Comparison of ENCODE assay signal across 16 cellular contexts in genomic region chr5:169299146-169299545, GRCh38. TPM values are rescaled to one million over a fixed set of nuclear protein-coding genes. Genes with fewer than 3 reads are reported as not detected.
A peak's percentile ranks its signal among the peaks of the same experiment; 100 is the strongest.
DNase-seq lines count a peak whose midpoint lies in the region; ATAC-seq and TF ChIP-seq lines count a peak whose summit lies in the region.
"Had no signal": no experiment of that assay in that cellular context is flagged by ENCODE, and none has a peak within 500 bp of the region (broad histone marks: within the 10 kb centered on the region; RNA-seq: fewer than 3 reads in every experiment).

No MANE protein-coding gene starts in this region.

- peak overlapping the region in 5 of 59 donors; percentile 18 to 76 (median 64) for H3K27ac ChIP-seq in dorsolateral prefrontal cortex
- no peak overlapping the region for H3K27ac ChIP-seq in mucosa of rectum (ENCODE audit: low read depth in 2 of 2, low read length in 2 of 2)
- peak overlapping the region in 1 of 2 donors; percentile 56 for H3K27ac ChIP-seq in thoracic aorta

- no peak overlapping the region for H3K9ac ChIP-seq in mucosa of rectum (ENCODE audit: low read depth in 1 of 2, low read length in 2 of 2)

- no peaks in the 10 kb centered on the region for H3K36me3 ChIP-seq in mucosa of rectum (ENCODE audit: control insufficient read depth in 2 of 2, insufficient read depth in 2 of 2, low read length in 2 of 2)
- no peaks in the 10 kb centered on the region for H3K36me3 ChIP-seq in thoracic aorta

- no peak for ATAC-seq in thoracic aorta (ENCODE audit: insufficient number of reproducible peaks, low FRiP score, low read depth)
- ATAC-seq: activated CD8-positive, alpha-beta memory T cell treated with anti-CD3 and anti-CD28 coated beads, Interleukin-2, amount 10 ng/mL, durations not matched to agents 7 days and 5 days had no signal

- H3K4me3 Mint-ChIP-seq in activated naive CD8-positive, alpha-beta T cell treated with anti-CD3 and anti-CD28 coated beads for 36 hours = no peak overlapping the region
- H3K4me3 Mint-ChIP-seq in CD14-positive monocyte = peak overlapping the region in 1 of 2 donors; percentile 82
- H3K4me3 Mint-ChIP-seq: activated CD8-positive, alpha-beta memory T cell treated with anti-CD3 and anti-CD28 coated beads, Interleukin-2, amount 10 ng/mL, durations not matched to agents 7 days and 5 days; activated naive CD8-positive, alpha-beta T cell treated with anti-CD3 and anti-CD28 coated beads, Interleukin-2, amount 10 ng/mL, durations not matched to agents 7 days and 5 days had no signal

- no peaks in the 10 kb centered on the region for H3K9me3 Mint-ChIP-seq in activated naive CD8-positive, alpha-beta T cell treated with anti-CD3 and anti-CD28 coated beads for 36 hours
- peaks cover 0 to 5% (median 0%) of the 10 kb centered on the region in 7 donors for H3K9me3 Mint-ChIP-seq in CD14-positive monocyte
- H3K9me3 Mint-ChIP-seq: activated naive CD8-positive, alpha-beta T cell treated with anti-CD3 and anti-CD28 coated beads, Interleukin-2, amount 10 ng/mL, durations not matched to agents 7 days and 5 days had no signal

- peaks cover 0 to 3% of the 10 kb centered on the region in 2 donors for H3K4me1 ChIP-seq in mucosa of rectum (ENCODE audit: control insufficient read depth in 2 of 2, insufficient read depth in 2 of 2, low read length in 2 of 2)
- peaks cover 15 to 47% of the 10 kb centered on the region in 2 donors for H3K4me1 ChIP-seq in thoracic aorta (ENCODE audit: control insufficient read depth in 1 of 2, low read depth in 2 of 2)

- H3K4me1 Mint-ChIP-seq in activated naive CD8-positive, alpha-beta T cell treated with anti-CD3 and anti-CD28 coated beads for 36 hours = peaks cover 8% of the 10 kb centered on the region
- peaks cover 2% of the 10 kb centered on the region for H3K4me1 Mint-ChIP-seq in CD14-positive monocyte

- in situ Hi-C loops in GM13977 (cut with MboI; ENCODE audit: low pct_unique_long_range_greater_than_20kb, low sequenced_read_pairs, unreplicated experiment) = loop anchor here (25.0 kb wide), 1 partner anchor 312 kb away; no protein-coding TSS in a partner anchor

- H3K27me3 ChIP-seq in dorsolateral prefrontal cortex = peaks cover 0 to 53% (median 25%) of the 10 kb centered on the region in 45 donors
- H3K27me3 ChIP-seq in mucosa of rectum (ENCODE audit: control insufficient read depth in 2 of 2, insufficient read depth in 2 of 2, low read length in 2 of 2) = peaks cover 7 to 11% of the 10 kb centered on the region in 2 donors
- no peaks in the 10 kb centered on the region for H3K27me3 ChIP-seq in thoracic aorta (replicated peaks; ENCODE audit: insufficient read depth)

- H3K36me3 Mint-ChIP-seq in activated naive CD8-positive, alpha-beta T cell treated with anti-CD3 and anti-CD28 coated beads for 36 hours = no peaks in the 10 kb centered on the region
- H3K36me3 Mint-ChIP-seq in CD14-positive monocyte = no peaks in the 10 kb centered on the region
- H3K36me3 Mint-ChIP-seq: activated CD8-positive, alpha-beta memory T cell treated with anti-CD3 and anti-CD28 coated beads, Interleukin-2, amount 10 ng/mL, durations not matched to agents 7 days and 5 days; activated naive CD8-positive, alpha-beta T cell treated with anti-CD3 and anti-CD28 coated beads, Interleukin-2, amount 10 ng/mL, durations not matched to agents 7 days and 5 days had no signal

- peak overlapping the region in 45 of 59 donors; percentile 34 to 67 (median 53) for H3K4me3 ChIP-seq in dorsolateral prefrontal cortex
- peak overlapping the region; percentile 2 to 40 for H3K4me3 ChIP-seq in mucosa of rectum (ENCODE audit: low read length in 2 of 2)
- peak overlapping the region; percentile 70 for H3K4me3 ChIP-seq in thoracic aorta

- H3K9me3 ChIP-seq in mucosa of rectum (ENCODE audit: control insufficient read depth in 2 of 2, low read length in 2 of 2) (no peaks in the 10 kb centered on the region), thoracic aorta (no peaks in the 10 kb centered on the region)

- peaks cover 54% of the 10 kb centered on the region for H3K27me3 Mint-ChIP-seq in activated naive CD8-positive, alpha-beta T cell treated with anti-CD3 and anti-CD28 coated beads for 36 hours
- peaks cover 40 to 46% (median 42%) of the 10 kb centered on the region in 3 donors for H3K27me3 Mint-ChIP-seq in CD14-positive monocyte (ENCODE audit: low read depth in 3 of 3)

- no peak for TF ChIP-seq CTCF in dorsolateral prefrontal cortex (IDR thresholded peaks at IDR 0.05 in 54 of 56, conservative IDR thresholded peaks at IDR 0.05 in 2 of 56; ENCODE audit: low read depth in 1 of 56, partially characterized antibody in 56 of 56)
- TF ChIP-seq CTCF in thoracic aorta (IDR thresholded peaks at IDR 0.05) = no peak
- no peak for TF ChIP-seq CTCF in CD14-positive monocyte (IDR thresholded peaks at IDR 0.05)
- no peak for TF ChIP-seq CTCF in GM13977 (IDR thresholded peaks at IDR 0.05; ENCODE audit: extremely low read depth, insufficient read depth, missing control alignments)

- no peak overlapping the region for H3K27ac Mint-ChIP-seq in activated naive CD8-positive, alpha-beta T cell treated with anti-CD3 and anti-CD28 coated beads for 36 hours
- H3K27ac Mint-ChIP-seq in CD14-positive monocyte = no peak overlapping the region
- H3K27ac Mint-ChIP-seq: activated CD8-positive, alpha-beta memory T cell treated with anti-CD3 and anti-CD28 coated beads, Interleukin-2, amount 10 ng/mL, durations not matched to agents 7 days and 5 days; activated naive CD8-positive, alpha-beta T cell treated with anti-CD3 and anti-CD28 coated beads, Interleukin-2, amount 10 ng/mL, durations not matched to agents 7 days and 5 days had no signal

- intact Hi-C loops in dorsolateral prefrontal cortex (cut with DNase I) (no loop called here), CD14-positive monocyte (cut with micrococcal nuclease) (no loop called here)

- DNase-seq in GM03348 (ENCODE audit: low spot score) (peak; percentile 61), dorsolateral prefrontal cortex (peak in 1 of 10 donors; percentile 14), thoracic aorta (ENCODE audit: low spot score) (no peak), CD14-positive monocyte (ENCODE audit: low spot score) (no peak), GM13977 (ENCODE audit: low spot score) (no peak), NOMO-1 treated with dmso at 0.1 percent for 144 hours (lab: John Stamatoyannopoulos, UW; ENCODE audit: unreplicated experiment) (no peak)
- no peak for DNase-seq in activated naive CD8-positive, alpha-beta T cell treated with anti-CD3 and anti-CD28 coated beads for 36 hours
- DNase-seq: activated CD8-positive, alpha-beta memory T cell treated with anti-CD3 and anti-CD28 coated beads, Interleukin-2, amount 10 ng/mL, durations not matched to agents 7 days and 5 days; activated naive CD8-positive, alpha-beta T cell treated with anti-CD3 and anti-CD28 coated beads, Interleukin-2, amount 10 ng/mL, durations not matched to agents 7 days and 5 days; effector CD8-positive, alpha-beta T cell; hypothalamus; NCI-H1048; NCI-H510A; SIG-M5 had no signal

RNA-seq across cellular contexts. Expression of gene SLIT3, which starts 1.8 kb away (rescaled TPM):
- total RNA-seq in dorsolateral prefrontal cortex (10 to 100 TPM in 118 of 120 experiments, 1 to 10 TPM in 2; 8.6 to 38.6 (median 22.7) TPM), thoracic aorta (10 to 100 TPM; 80.1 to 86.9 TPM)
- under 1 TPM; 0.20 to 0.43 TPM for total RNA-seq in activated naive CD8-positive, alpha-beta T cell treated with anti-CD3 and anti-CD28 coated beads for 36 hours
- polyA plus RNA-seq in CD14-positive monocyte = not detected
- total RNA-seq: activated naive CD8-positive, alpha-beta T cell treated with anti-CD3 and anti-CD28 coated beads, Interleukin-2, amount 10 ng/mL, durations not matched to agents 7 days and 5 days; HT-29 had no signal

Comparison
In these comparisons a context has a peak if more than half of its experiments do, and no peak if none do; other contexts are left out.
1. RNA of gene SLIT3, which starts 1.8 kb away (total RNA-seq): 80.1 to 86.9 TPM in thoracic aorta and 8.6 to 38.6 TPM in dorsolateral prefrontal cortex; 0.20 to 0.43 TPM in activated naive CD8-positive, alpha-beta T cell treated with anti-CD3 and anti-CD28 coated beads for 36 hours; every median in the first group is over 4 times any median in the second.
2. Peak in every context shown above with its lines, with median percentiles within 50 percentile points of each other: H3K4me3 ChIP-seq.